In the genomic region with DNA sequence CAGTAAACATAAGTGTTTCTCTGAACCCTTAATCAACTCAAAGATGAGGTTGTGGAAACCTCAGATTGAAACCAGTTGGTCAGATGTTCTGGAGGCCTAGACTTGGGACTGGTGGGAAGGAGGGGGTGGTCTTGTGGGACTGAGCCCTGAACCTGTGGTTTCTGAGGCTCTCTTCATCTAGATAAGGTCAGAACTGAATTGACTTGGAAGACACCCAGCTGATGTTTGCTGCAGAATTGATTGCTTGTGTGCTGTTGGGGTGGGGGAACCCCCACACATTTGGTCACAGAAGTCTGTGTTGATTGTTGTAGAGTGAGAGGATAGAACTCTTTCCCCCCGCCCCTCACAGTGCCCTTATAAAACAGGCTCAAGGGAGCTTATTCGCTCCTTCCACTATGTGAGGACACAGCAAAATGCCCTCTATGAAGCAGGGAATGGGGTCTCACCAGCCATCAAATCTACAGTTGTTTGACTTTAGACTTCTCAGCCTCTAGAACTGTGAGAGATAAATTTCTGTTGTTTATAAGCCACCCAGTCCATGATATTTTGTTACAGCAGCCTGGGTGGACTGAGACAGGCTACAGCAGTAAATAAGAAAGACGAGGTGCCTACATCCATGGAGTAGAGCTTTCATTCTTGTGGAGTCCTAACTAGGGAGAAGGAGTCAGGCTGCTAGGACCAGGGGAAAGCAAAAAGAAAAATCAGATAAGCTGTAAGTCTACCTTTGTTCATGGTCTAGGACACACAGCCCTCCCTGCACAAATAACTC, we compare ENCODE assay signal across 11 cellular contexts.
DNase-seq lines count a peak whose midpoint lies in the region; ATAC-seq, FAIRE-seq and TF ChIP-seq lines count a peak whose summit lies in the region.
"Had no signal": no experiment of that assay in that cellular context is flagged by ENCODE, and none has a peak within 500 bp of the region (broad histone marks: within the 10 kb centered on the region; RNA-seq: fewer than 3 reads in every experiment).

No MANE protein-coding gene starts in this region.

- peaks cover 4% of the 10 kb centered on the region in 2 donors for H3K9me3 Mint-ChIP-seq in stimulated activated naive B cell treated with anti-CD40 and anti-IgM and Interleukin-4, amounts not matched to agents 10 μg/mL and 1 μg/mL and 100 μg/mL, for 72 hours

- no peaks in the 10 kb centered on the region for H3K4me1 ChIP-seq in MM.1S (ENCODE audit: low read length)

- no peaks in the 10 kb centered on the region for H4K20me1 ChIP-seq in MM.1S (ENCODE audit: insufficient read depth, low read length)

- H3K4me3 Mint-ChIP-seq in stimulated activated naive B cell treated with anti-CD40 and anti-IgM and Interleukin-4, amounts not matched to agents 10 μg/mL and 1 μg/mL and 100 μg/mL, for 72 hours = no peak overlapping the region
- H3K4me3 Mint-ChIP-seq: activated naive CD8-positive, alpha-beta T cell had no signal

- no peaks in the 10 kb centered on the region for H3K9me2 ChIP-seq in MM.1S (replicated peaks; ENCODE audit: insufficient read depth, low read length)

- H3F3A ChIP-seq in MM.1S (ENCODE audit: insufficient read depth, low read length) = no peaks in the 10 kb centered on the region

- TF ChIP-seq CTCF in D721Med (IDR thresholded peaks at IDR 0.05; ENCODE audit: insufficient read depth, missing control alignments) (no peak), MM.1S (IDR thresholded peaks at IDR 0.05; ENCODE audit: low read length) (no peak)

- FAIRE-seq in D721Med (lab: Jason Lieb, UNC) = no peak

- H3K27me3 ChIP-seq in MM.1S (replicated peaks; ENCODE audit: insufficient read depth, low read length) = no peaks in the 10 kb centered on the region

- H3K27me3 Mint-ChIP-seq in stimulated activated naive B cell treated with anti-CD40 and anti-IgM and Interleukin-4, amounts not matched to agents 10 μg/mL and 1 μg/mL and 100 μg/mL, for 72 hours = no peaks in the 10 kb centered on the region

- ATAC-seq in HG02852 (IDR thresholded peaks at IDR 0.05; ENCODE audit: unreplicated experiment) = peak; percentile 75
- ATAC-seq in stimulated activated naive B cell treated with anti-CD40 and anti-IgM and Interleukin-4, amounts not matched to agents 10 μg/mL and 1 μg/mL and 100 μg/mL, for 72 hours (replicated peaks) = peak; percentile 84 to 91

- peaks cover 10 to 17% of the 10 kb centered on the region in 2 donors for H3K4me1 Mint-ChIP-seq in stimulated activated naive B cell treated with anti-CD40 and anti-IgM and Interleukin-4, amounts not matched to agents 10 μg/mL and 1 μg/mL and 100 μg/mL, for 72 hours

- no peak overlapping the region for H3K4me2 ChIP-seq in MM.1S (ENCODE audit: low read depth, low read length)

- H3K27ac ChIP-seq in MM.1S (ENCODE audit: low read length) = no peak overlapping the region
- H3K27ac ChIP-seq: skin epidermis had no signal

- no peak overlapping the region for H3K9ac ChIP-seq in MM.1S (ENCODE audit: low read length)

- H3K36me3 Mint-ChIP-seq in stimulated activated naive B cell treated with anti-CD40 and anti-IgM and Interleukin-4, amounts not matched to agents 10 μg/mL and 1 μg/mL and 100 μg/mL, for 72 hours = no peaks in the 10 kb centered on the region

- H3K36me3 ChIP-seq in MM.1S (replicated peaks; ENCODE audit: insufficient read depth, low read length) = no peaks in the 10 kb centered on the region

- H3K27ac Mint-ChIP-seq in stimulated activated naive B cell treated with anti-CD40 and anti-IgM and Interleukin-4, amounts not matched to agents 10 μg/mL and 1 μg/mL and 100 μg/mL, for 72 hours = peak overlapping the region; percentile 56
- H3K27ac Mint-ChIP-seq: activated naive CD8-positive, alpha-beta T cell had no signal

- H3K9me3 ChIP-seq in MM.1S (replicated peaks; ENCODE audit: insufficient read depth, low read length) = no peaks in the 10 kb centered on the region

- peak; percentile 24 for DNase-seq in activated naive CD4-positive, alpha-beta T cell treated with Interleukin-2 at 50 U/mL for 16 hours
- DNase-seq in activated naive CD4-positive, alpha-beta T cell (lab: John Stamatoyannopoulos, UW) = no peak
- peak; percentile 44 to 60 for DNase-seq in activated T-cell treated with anti-CD3 and anti-CD28 coated beads, Interleukin-2, amount 50 U/mL, for 48 hours
- no peak for DNase-seq in stimulated activated naive B cell treated with anti-CD40 and anti-IgM and Interleukin-4, amounts not matched to agents 10 μg/mL and 1 μg/mL and 100 μg/mL, for 72 hours
- DNase-seq in D721Med (ENCODE audit: insufficient read length, low spot score) = no peak
- no peak for DNase-seq in MM.1S
- DNase-seq in DMS114 treated with DMSO at 0.1 percent for 48 hours (lab: John Stamatoyannopoulos, UW; ENCODE audit: unreplicated experiment) = no peak

- H3K79me2 ChIP-seq in MM.1S (ENCODE audit: low read length) = no peaks in the 10 kb centered on the region

- no peak overlapping the region for H2AFZ ChIP-seq in MM.1S (ENCODE audit: low read length)

- no peak overlapping the region for H3K4me3 ChIP-seq in MM.1S (ENCODE audit: low read length)
- H3K4me3 ChIP-seq: lung, skin epidermis had no signal

Comparison
In these comparisons a context has a peak if more than half of its experiments do, and no peak if none do; other contexts are left out.
1. DNase-seq: peak in activated naive CD4-positive, alpha-beta T cell treated with Interleukin-2 at 50 U/mL for 16 hours (single experiment) and activated T-cell treated with anti-CD3 and anti-CD28 coated beads, Interleukin-2, amount 50 U/mL, for 48 hours (2 of 2); none in activated naive CD4-positive, alpha-beta T cell (0 of 4), stimulated activated naive B cell treated with anti-CD40 and anti-IgM and Interleukin-4, amounts not matched to agents 10 μg/mL and 1 μg/mL and 100 μg/mL, for 72 hours (single experiment), D721Med (single experiment), MM.1S (single experiment) and DMS114 treated with DMSO at 0.1 percent for 48 hours (single experiment).